13 cellular contexts compared by ENCODE assay signal in genomic region chr7:151592868-151593486, GRCh38.
DNase-seq lines count a peak whose midpoint lies in the region; ATAC-seq and TF ChIP-seq lines count a peak whose summit lies in the region.
"Had no signal": no experiment of that assay in that cellular context is flagged by ENCODE, and none has a peak within 500 bp of the region (broad histone marks: within the 10 kb centered on the region; RNA-seq: fewer than 3 reads in every experiment).

No MANE protein-coding gene starts in this region.

- no peak overlapping the region for H4K5ac ChIP-seq in mesendoderm (ENCODE audit: low read length)

- intact Hi-C loops in lower leg skin (cut with DNase I; ENCODE audit: low total_unique reads) = no loop called here

- H2AK5ac ChIP-seq in mesendoderm (ENCODE audit: low read length) = no peak overlapping the region

- no peak overlapping the region for H2BK120ac ChIP-seq in mesendoderm (ENCODE audit: low read depth, low read length)

- H3K36me3 ChIP-seq in mesendoderm (ENCODE audit: control insufficient read depth, insufficient read depth, low read length) = no peaks in the 10 kb centered on the region

- peak overlapping the region; percentile 88 for H3K27ac ChIP-seq in AG04450 (ENCODE audit: low read depth, low read length)
- no peak overlapping the region for H3K27ac ChIP-seq in mesendoderm (ENCODE audit: low read depth, low read length)
- H3K27ac ChIP-seq: heart left ventricle, spleen had no signal

- H3K9me3 ChIP-seq in AG04450 (ENCODE audit: control insufficient read depth, insufficient read depth, low read length) = no peaks in the 10 kb centered on the region
- H3K9me3 ChIP-seq: heart left ventricle, spleen had no signal

- no peak overlapping the region for H3K4me3 Mint-ChIP-seq in chondrocyte (ENCODE audit: unreplicated experiment)
- H3K4me3 Mint-ChIP-seq: CD4-positive, alpha-beta T cell had no signal

- TF ChIP-seq CTCF in AG04450 (IDR thresholded peaks at IDR 0.05; ENCODE audit: low read depth, low read length) (no peak), chondrocyte (IDR thresholded peaks at IDR 0.05) (no peak), lower leg skin (IDR thresholded peaks at IDR 0.05) (no peak)

- POLR2A ChIA-PET in AG04450 (lab: Yijun Ruan, JAX) = interaction anchor here (0.6 to 0.9 kb wide), 4 partner anchors 15 to 289 kb away, joined by 3 to 8 read pairs (median 4); no protein-coding TSS in a partner anchor

- H3K56ac ChIP-seq in mesendoderm (ENCODE audit: low read length) = no peak overlapping the region

- H3K9ac ChIP-seq in mesendoderm (ENCODE audit: low read length) = no peak overlapping the region

- no peak overlapping the region for H3K4me2 ChIP-seq in mesendoderm (ENCODE audit: low read length)

- H3K4me1 ChIP-seq in mesendoderm (ENCODE audit: control insufficient read depth, low read depth, low read length) = no peaks in the 10 kb centered on the region

- H3K4me1 Mint-ChIP-seq in chondrocyte (ENCODE audit: low read depth) = peaks cover 30% of the 10 kb centered on the region

- no peak for TF ChIP-seq POLR2A in lower leg skin (IDR thresholded peaks at IDR 0.05)

- H3K23ac ChIP-seq in mesendoderm (ENCODE audit: low read length) = no peak overlapping the region

- peak overlapping the region; percentile 93 for H3K27ac Mint-ChIP-seq in chondrocyte (ENCODE audit: unreplicated experiment)
- H3K27ac Mint-ChIP-seq: CD4-positive, alpha-beta T cell had no signal

- CTCF ChIA-PET in AG04450 (lab: Charles Lee) = interaction anchor here (1.1 to 1.4 kb wide), 2 partner anchors 27 to 161 kb away, joined by 3 read pairs; no protein-coding TSS in a partner anchor

- peaks cover 4% of the 10 kb centered on the region for H3K36me3 Mint-ChIP-seq in chondrocyte (ENCODE audit: low read depth)

- H3K27me3 Mint-ChIP-seq in chondrocyte (ENCODE audit: low read depth) = no peaks in the 10 kb centered on the region
- H3K27me3 Mint-ChIP-seq: CD4-positive, alpha-beta T cell had no signal

- no peaks in the 10 kb centered on the region for H3K9me3 Mint-ChIP-seq in chondrocyte (ENCODE audit: low read depth)
- H3K9me3 Mint-ChIP-seq: CD4-positive, alpha-beta T cell had no signal

- DNase-seq in AG04450 (ENCODE audit: low read depth, low spot score) (peak; percentile 73), HT1080 (ENCODE audit: low read depth) (peak; percentile 97), chondrocyte (ENCODE audit: low spot score) (no peak), lower leg skin (ENCODE audit: low spot score in 2 of 2) (peak; percentile 12 to 76), mesendoderm (no peak)
- no peak for DNase-seq in activated effector memory CD4-positive, alpha-beta T cell treated with Interleukin-2 at 50 U/mL for 16 hours
- DNase-seq in activated CD4-positive, alpha-beta T cell treated with anti-CD3 and anti-CD28 coated beads for 48 hours = no peak
- DNase-seq: activated CD8-positive, alpha-beta memory T cell treated with anti-CD3 and anti-CD28 coated beads, Interleukin-2, amount 50 U/mL, for 4 hours; CD4-positive, alpha-beta T cell; heart left ventricle; NCI-H146; spleen had no signal

- no peak overlapping the region for H4K8ac ChIP-seq in mesendoderm (ENCODE audit: low read depth, low read length)

- no peaks in the 10 kb centered on the region for H3K79me1 ChIP-seq in mesendoderm (ENCODE audit: low read length)

- no peaks in the 10 kb centered on the region for H3K79me2 ChIP-seq in mesendoderm (ENCODE audit: control insufficient read depth, insufficient read depth, low read length)

- H2BK5ac ChIP-seq in mesendoderm (ENCODE audit: low read length) = no peak overlapping the region

- ATAC-seq in HG03460 (IDR thresholded peaks at IDR 0.05; ENCODE audit: unreplicated experiment) = no peak

- WGBS in lower leg skin, 2 donors = 77 to 90% methylated on average over 12 of the region's 12 CpGs
- no CpG with 5 or more reads among the region's 12 CpGs for WGBS in mesendoderm (ENCODE audit: extremely low coverage, insufficient coverage, low lambda C conversion rate)

- H3K4me3 ChIP-seq in AG04450 (ENCODE audit: low read depth, low read length) (no peak overlapping the region), lower leg skin (ENCODE audit: low read depth, poor library complexity, severe bottlenecking) (no peak overlapping the region), mesendoderm (ENCODE audit: low read length) (no peak overlapping the region)
- H3K4me3 ChIP-seq: heart left ventricle, spleen had no signal

- H3K27me3 ChIP-seq in AG04450 (ENCODE audit: control insufficient read depth, insufficient read depth, low read length) (no peaks in the 10 kb centered on the region), mesendoderm (ENCODE audit: insufficient read depth, low read length, poor library complexity) (no peaks in the 10 kb centered on the region)
- H3K27me3 ChIP-seq: heart left ventricle, spleen had no signal

- H2BK15ac ChIP-seq in mesendoderm (replicated peaks; ENCODE audit: low read depth) = no peak overlapping the region

- H3K18ac ChIP-seq in mesendoderm (ENCODE audit: low read length) = no peak overlapping the region

- no peak overlapping the region for H3K4ac ChIP-seq in mesendoderm (ENCODE audit: low read depth, low read length)

Comparison
In these comparisons a context has a peak if more than half of its experiments do, and no peak if none do; other contexts are left out.
1. DNase-seq: peak in AG04450 (single experiment), HT1080 (single experiment) and lower leg skin (2 of 2); none in chondrocyte (single experiment), mesendoderm (single experiment), activated effector memory CD4-positive, alpha-beta T cell treated with Interleukin-2 at 50 U/mL for 16 hours (single experiment) and activated CD4-positive, alpha-beta T cell treated with anti-CD3 and anti-CD28 coated beads for 48 hours (single experiment).